In the genomic region with DNA sequence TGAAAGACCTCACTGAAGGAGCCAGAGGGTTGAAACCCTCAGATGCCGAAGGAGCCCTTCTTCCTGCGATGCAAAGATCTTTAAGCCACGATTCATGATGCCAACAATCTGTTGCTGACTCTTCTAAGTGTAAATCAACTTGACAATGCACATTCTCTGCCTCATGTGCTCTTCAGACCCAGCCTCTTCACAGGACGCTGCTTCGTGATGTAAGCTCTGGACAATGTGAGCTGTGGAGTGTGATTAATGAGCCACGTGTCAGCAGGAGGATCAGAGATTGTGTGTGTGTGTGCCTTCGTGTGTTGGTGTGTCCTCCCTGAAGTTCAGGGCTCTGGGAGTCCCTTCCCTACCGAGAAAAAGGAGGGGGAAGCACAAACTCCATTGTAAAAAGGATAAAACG, we compare ENCODE assay signal across 22 cellular contexts. TPM values are rescaled to one million over a fixed set of nuclear protein-coding genes. Genes with fewer than 3 reads are reported as not detected.
DNase-seq lines count a peak whose midpoint lies in the region; ATAC-seq and TF ChIP-seq lines count a peak whose summit lies in the region.
"Had no signal": no experiment of that assay in that cellular context is flagged by ENCODE, and none has a peak within 500 bp of the region (broad histone marks: within the 10 kb centered on the region; RNA-seq: fewer than 3 reads in every experiment).

No MANE protein-coding gene starts in this region.

- H3K36me3 Mint-ChIP-seq in osteocyte (ENCODE audit: unreplicated experiment) = no peaks in the 10 kb centered on the region

- no peak for ATAC-seq in HG03045 (IDR thresholded peaks at IDR 0.05; ENCODE audit: unreplicated experiment)
- ATAC-seq: activated CD8-positive, alpha-beta T cell treated with anti-CD3 and anti-CD28 coated beads for 36 hours; natural killer cell treated with Interleukin-12 subunit alpha and Interleukin-12 subunit beta and Interleukin-15 and Interleukin-18, amount 100 ng/mL, for 72 hours had no signal

- H3K4me3 ChIP-seq in fibroblast of lung (replicated peaks in 1 of 4; ENCODE audit: control extremely low read depth in 1 of 4, insufficient read depth in 1 of 4, low read depth in 3 of 4, low read length in 4 of 4) = no peak overlapping the region
- H3K4me3 ChIP-seq in osteoblast (ENCODE audit: insufficient read depth, low read length) = no peak overlapping the region
- H3K4me3 ChIP-seq in spleen = no peak overlapping the region
- H3K4me3 ChIP-seq: BLaER1, right atrium auricular region had no signal

- H3K9ac ChIP-seq in fibroblast of lung (ENCODE audit: insufficient read depth, low read length) = no peak overlapping the region
- H3K9ac ChIP-seq: BLaER1 had no signal

- H4K20me1 ChIP-seq in fibroblast of lung (ENCODE audit: control insufficient read depth, extremely low read depth, insufficient read depth, low read length) = no peaks in the 10 kb centered on the region
- no peaks in the 10 kb centered on the region for H4K20me1 ChIP-seq in osteoblast (ENCODE audit: insufficient read depth, low read length)
- H4K20me1 ChIP-seq: BLaER1 had no signal

- peak; percentile 78 for DNase-seq in EL
- peak; percentile 30 for DNase-seq in M059J (ENCODE audit: low read depth)
- DNase-seq in fibroblast of lung (ENCODE audit: low read depth in 2 of 2) = peak; percentile 28 to 80
- DNase-seq in osteocyte (ENCODE audit: extremely low spot score, unreplicated experiment) = peak; percentile 21
- no peak for DNase-seq in osteoblast (ENCODE audit: insufficient read length, low spot score, missing footprints)
- DNase-seq in activated gamma-delta T cell treated with Interleukin-2 at 50 U/mL for 16 hours = no peak
- DNase-seq in spleen = no peak
- DNase-seq: activated CD8-positive, alpha-beta T cell treated with anti-CD3 and anti-CD28 coated beads for 36 hours; aorta; DMS153; hypothalamus; Karpas-422; NCI-H187; NCI-H524 treated with DMSO at 0.1 percent for 48 hours; OCI-M1; stimulated activated CD4-positive, alpha-beta T cell treated with anti-CD3 and anti-CD28 coated beads, Interleukin-2, amount 100 ng/mL, for 24 hours; substantia nigra had no signal

- peaks cover 34% of the 10 kb centered on the region for H3K27me3 Mint-ChIP-seq in osteocyte (ENCODE audit: unreplicated experiment)

- H3K36me3 ChIP-seq in fibroblast of lung (ENCODE audit: control insufficient read depth, insufficient read depth, low read length) = no peaks in the 10 kb centered on the region
- H3K36me3 ChIP-seq in osteoblast (ENCODE audit: insufficient read depth, low read length) = no peaks in the 10 kb centered on the region
- H3K36me3 ChIP-seq in spleen = no peaks in the 10 kb centered on the region
- H3K36me3 ChIP-seq: BLaER1, right atrium auricular region had no signal

- TF ChIP-seq CTCF in fibroblast of lung (conservative IDR thresholded peaks at IDR 0.05 in 1 of 2, IDR thresholded peaks at IDR 0.05 in 1 of 2; ENCODE audit: low read depth in 1 of 2, low read length in 2 of 2) (no peak), osteocyte (IDR thresholded peaks at IDR 0.05) (no peak), osteoblast (IDR thresholded peaks at IDR 0.05; ENCODE audit: extremely low read depth, low read depth, low read length) (no peak), spleen (IDR thresholded peaks at IDR 0.05 in 8 of 11, conservative IDR thresholded peaks at IDR 0.05 in 3 of 11) (no peak)

- no peak overlapping the region for H3K27ac ChIP-seq in fibroblast of lung (ENCODE audit: insufficient read depth, low read length)
- no peak overlapping the region for H3K27ac ChIP-seq in osteoblast (ENCODE audit: low read depth, low read length)
- H3K27ac ChIP-seq in spleen = no peak overlapping the region
- H3K27ac ChIP-seq: BLaER1, right atrium auricular region, VCaP had no signal

- no peak overlapping the region for H3K27ac Mint-ChIP-seq in osteocyte (ENCODE audit: unreplicated experiment)
- H3K27ac Mint-ChIP-seq: activated CD8-positive, alpha-beta T cell treated with anti-CD3 and anti-CD28 coated beads for 36 hours; natural killer cell treated with Interleukin-12 subunit alpha and Interleukin-12 subunit beta and Interleukin-15 and Interleukin-18, amount 100 ng/mL, for 72 hours had no signal

- no peak overlapping the region for H2AFZ ChIP-seq in fibroblast of lung (ENCODE audit: low read length)
- H2AFZ ChIP-seq in osteoblast (ENCODE audit: low read length) = no peak overlapping the region

- intact Hi-C loops in spleen (cut with DNase I; ENCODE audit: low total_unique reads) = no loop called here

- H3K27me3 ChIP-seq in fibroblast of lung (ENCODE audit: control insufficient read depth, insufficient read depth, low read length) (peaks cover 9% of the 10 kb centered on the region), osteoblast (ENCODE audit: insufficient read depth, low read length) (peaks cover 4% of the 10 kb centered on the region), spleen (replicated peaks in 1 of 7) (peaks cover 0 to 62% (median 8%) of the 10 kb centered on the region in 7 donors)
- H3K27me3 ChIP-seq: BLaER1, right atrium auricular region had no signal

- no peaks in the 10 kb centered on the region for H3K79me2 ChIP-seq in fibroblast of lung (ENCODE audit: control insufficient read depth, insufficient read depth, low read length)
- no peaks in the 10 kb centered on the region for H3K79me2 ChIP-seq in osteoblast (ENCODE audit: insufficient read depth, low read length)

- no peaks in the 10 kb centered on the region for H3K4me1 ChIP-seq in fibroblast of lung (ENCODE audit: control insufficient read depth, extremely low read depth, insufficient read depth, low read length)
- H3K4me1 ChIP-seq in osteoblast (ENCODE audit: insufficient read depth, low read length) = no peaks in the 10 kb centered on the region
- no peaks in the 10 kb centered on the region for H3K4me1 ChIP-seq in spleen
- H3K4me1 ChIP-seq: right atrium auricular region had no signal

- peaks cover 18% of the 10 kb centered on the region for H3K9me3 Mint-ChIP-seq in osteocyte (ENCODE audit: unreplicated experiment)

- no peak overlapping the region for H3K4me3 Mint-ChIP-seq in osteocyte (ENCODE audit: unreplicated experiment)
- H3K4me3 Mint-ChIP-seq: activated CD8-positive, alpha-beta T cell treated with anti-CD3 and anti-CD28 coated beads for 36 hours; natural killer cell treated with Interleukin-12 subunit alpha and Interleukin-12 subunit beta and Interleukin-15 and Interleukin-18, amount 100 ng/mL, for 72 hours had no signal

- H3K4me1 Mint-ChIP-seq in osteocyte (ENCODE audit: unreplicated experiment) = no peaks in the 10 kb centered on the region

- H3K4me2 ChIP-seq in fibroblast of lung (ENCODE audit: extremely low read depth, insufficient read depth, low read length) = no peak overlapping the region
- H3K4me2 ChIP-seq in osteoblast (ENCODE audit: insufficient read depth, low read length) = no peak overlapping the region
- H3K4me2 ChIP-seq: BLaER1 had no signal

- H3K9me3 ChIP-seq in fibroblast of lung (ENCODE audit: control insufficient read depth, insufficient read depth, low read depth, low read length) (no peaks in the 10 kb centered on the region), osteoblast (ENCODE audit: low read depth, low read length) (no peaks in the 10 kb centered on the region), spleen (peaks cover 0 to 27% (median 17%) of the 10 kb centered on the region in 8 donors)

- no peak for TF ChIP-seq POLR2A in spleen (IDR thresholded peaks at IDR 0.05)

- 52 to 61% (median 56%) methylated on average over 9 of the region's 9 CpGs for WGBS in spleen, 5 donors

RNA-seq across cellular contexts. Expression of gene TWIST2, which starts 26.5 kb away (rescaled TPM):
- total RNA-seq in M059J (2014; rRNA removed; shearing (Covaris generic)) = 21.0 and 24.7 TPM in 2 replicates
- total RNA-seq in fibroblast of lung = 36.0 and 118 TPM in 2 replicates
- 85.2 and 97.7 TPM in 2 replicates for polyA plus RNA-seq in fibroblast of lung
- 83.8 and 115 TPM in 2 replicates for polyA plus RNA-seq in fibroblast of lung (2012)
- 24.2 and 33.9 TPM in 2 replicates for polyA minus RNA-seq in fibroblast of lung (ENCODE audit: low replicate concordance)
- 6.0 and 6.3 TPM in 2 replicates for total RNA-seq in osteocyte
- 9.4 TPM in 2 replicates for total RNA-seq in osteoblast
- 1 to 10 TPM; 2.1 to 9.0 (median 2.6) TPM for total RNA-seq in spleen
- 1 to 10 TPM; 1.7 to 2.4 (median 2.1) TPM for polyA plus RNA-seq in spleen
- total RNA-seq: activated CD8-positive, alpha-beta T cell treated with anti-CD3 and anti-CD28 coated beads for 36 hours; natural killer cell treated with Interleukin-12 subunit alpha and Interleukin-12 subunit beta and Interleukin-15 and Interleukin-18, amount 100 ng/mL, for 72 hours had no signal

Comparison
In these comparisons a context has a peak if more than half of its experiments do, and no peak if none do; other contexts are left out.
1. DNase-seq: peak in EL (single experiment), M059J (single experiment), fibroblast of lung (2 of 2) and osteocyte (single experiment); none in osteoblast (single experiment), activated gamma-delta T cell treated with Interleukin-2 at 50 U/mL for 16 hours (single experiment) and spleen (single experiment).